ENCODE assay signal across 8 cellular contexts in genomic region chr14:23094666-23095195, GRCh38. TPM values are rescaled to one million over a fixed set of nuclear protein-coding genes. Genes with fewer than 3 reads are reported as not detected.
DNase-seq lines count a peak whose midpoint lies in the region; ATAC-seq and TF ChIP-seq lines count a peak whose summit lies in the region.

Gene ACIN1, minus strand, starts transcription at chr14:23095136. Its CDS starts 24 bp downstream, at chr14:23095112.

- peak within 1 kb of the TSS; percentile 93 for H3K27ac ChIP-seq in DND-41 (ENCODE audit: low read length)

- peaks cover 72% of the 10 kb centered on the region for H3K36me3 Mint-ChIP-seq in activated T-helper 17 cell treated with anti-CD3 and anti-CD28 coated beads, Interleukin-2, amount 50 U/mL, for 72 hours (ENCODE audit: low read depth)

- peak within 1 kb of the TSS; percentile 92 for H2AFZ ChIP-seq in DND-41 (ENCODE audit: low read depth, low read length)

- peaks cover 81% of the 10 kb centered on the region for H3K79me2 ChIP-seq in DND-41 (ENCODE audit: insufficient read depth, low read length)

- DNase-seq in DND-41 (peak; percentile 87), KBM-7 (peak; percentile 87), Right ventricle myocardium superior (peak; percentile 100), putamen (ENCODE audit: low spot score) (peak; percentile 85), NCI-H69 (lab: John Stamatoyannopoulos, UW) (no peak)
- no peak for DNase-seq in NK-92 treated with Interleukin-12 subunit alpha and Interleukin-12 subunit beta, amount 100 ng/mL, for 24 hours (lab: John Stamatoyannopoulos, UW)

- H3K4me2 ChIP-seq in DND-41 (ENCODE audit: insufficient read depth, low read length), result peak within 1 kb of the TSS; percentile 96

- no peak for TF ChIP-seq CTCF in DND-41 (IDR thresholded peaks at IDR 0.05; ENCODE audit: borderline replicate concordance, extremely low read depth, low read length, poor library complexity, severe bottlenecking)

- intact Hi-C loops in Right ventricle myocardium superior (cut with DNase I), result no loop called here

- H3K4me3 ChIP-seq in DND-41 (ENCODE audit: low read depth in 1 of 2, low read length in 2 of 2), result peak within 1 kb of the TSS; percentile 82 to 88

- H3K4me1 ChIP-seq in DND-41 (ENCODE audit: insufficient read depth, low read length), result peaks cover 32% of the 10 kb centered on the region

- H3K4me3 Mint-ChIP-seq in activated T-helper 17 cell treated with anti-CD3 and anti-CD28 coated beads, Interleukin-2, amount 50 U/mL, for 72 hours, result no peak within 1 kb of the TSS

- H3K36me3 ChIP-seq in DND-41 (ENCODE audit: insufficient read depth, low read length), result peaks cover 52% of the 10 kb centered on the region

- no peak within 1 kb of the TSS for H3K27ac Mint-ChIP-seq in activated T-helper 17 cell treated with anti-CD3 and anti-CD28 coated beads, Interleukin-2, amount 50 U/mL, for 72 hours

- H3K27me3 ChIP-seq in DND-41 (ENCODE audit: insufficient read depth, low read length, poor library complexity), result no peaks in the 10 kb centered on the region

- no peaks in the 10 kb centered on the region for H3K9me3 ChIP-seq in DND-41 (ENCODE audit: insufficient read depth, low read length, severe bottlenecking)

- H4K20me1 ChIP-seq in DND-41 (ENCODE audit: insufficient read depth, low read length), result peaks cover 38% of the 10 kb centered on the region

- H3K9ac ChIP-seq in DND-41 (ENCODE audit: low read depth, low read length), result peak within 1 kb of the TSS; percentile 86

- peaks cover 24% of the 10 kb centered on the region for H3K4me1 Mint-ChIP-seq in activated T-helper 17 cell treated with anti-CD3 and anti-CD28 coated beads, Interleukin-2, amount 50 U/mL, for 72 hours

- no peaks in the 10 kb centered on the region for H3K27me3 Mint-ChIP-seq in activated T-helper 17 cell treated with anti-CD3 and anti-CD28 coated beads, Interleukin-2, amount 50 U/mL, for 72 hours

- in situ Hi-C loops in KBM-7 (cut with MboI; ENCODE audit: low pct_unique_long_range_greater_than_20kb, low sequenced_read_pairs), result no loop called here

- ATAC-seq in DND-41 (ENCODE audit: insufficient read depth, low read depth) (peak; percentile 51), GM21717 (IDR thresholded peaks at IDR 0.05; ENCODE audit: unreplicated experiment) (peak; percentile 41), Right ventricle myocardium superior (ENCODE audit: poor library complexity) (peak; percentile 73)
- peak; percentile 47 for ATAC-seq in activated T-helper 17 cell treated with anti-CD3 and anti-CD28 coated beads, Interleukin-2, amount 50 U/mL, for 72 hours (replicated peaks)

- no peaks in the 10 kb centered on the region for H3K9me3 Mint-ChIP-seq in activated T-helper 17 cell treated with anti-CD3 and anti-CD28 coated beads, Interleukin-2, amount 50 U/mL, for 72 hours

RNA-seq across cellular contexts. Expression of gene ACIN1, which starts in this region (rescaled TPM):
- 100 to 1,000 TPM; 187 to 214 TPM for total RNA-seq in activated T-helper 17 cell treated with anti-CD3 and anti-CD28 coated beads, Interleukin-2, amount 50 U/mL, for 72 hours
- total RNA-seq in Right ventricle myocardium superior, result 65.8 TPM

Comparison
In these comparisons a context has a peak if more than half of its experiments do, and no peak if none do; other contexts are left out.
1. DNase-seq: peak in DND-41 (single experiment), KBM-7 (single experiment), Right ventricle myocardium superior (single experiment) and putamen (single experiment); none in NCI-H69 (single experiment) and NK-92 treated with Interleukin-12 subunit alpha and Interleukin-12 subunit beta, amount 100 ng/mL, for 24 hours (single experiment).
2. Peak in every context shown above with its lines, with median percentiles within 50 percentile points of each other: ATAC-seq.